ENCODE assay signal across 12 cellular contexts in the genomic region with DNA sequence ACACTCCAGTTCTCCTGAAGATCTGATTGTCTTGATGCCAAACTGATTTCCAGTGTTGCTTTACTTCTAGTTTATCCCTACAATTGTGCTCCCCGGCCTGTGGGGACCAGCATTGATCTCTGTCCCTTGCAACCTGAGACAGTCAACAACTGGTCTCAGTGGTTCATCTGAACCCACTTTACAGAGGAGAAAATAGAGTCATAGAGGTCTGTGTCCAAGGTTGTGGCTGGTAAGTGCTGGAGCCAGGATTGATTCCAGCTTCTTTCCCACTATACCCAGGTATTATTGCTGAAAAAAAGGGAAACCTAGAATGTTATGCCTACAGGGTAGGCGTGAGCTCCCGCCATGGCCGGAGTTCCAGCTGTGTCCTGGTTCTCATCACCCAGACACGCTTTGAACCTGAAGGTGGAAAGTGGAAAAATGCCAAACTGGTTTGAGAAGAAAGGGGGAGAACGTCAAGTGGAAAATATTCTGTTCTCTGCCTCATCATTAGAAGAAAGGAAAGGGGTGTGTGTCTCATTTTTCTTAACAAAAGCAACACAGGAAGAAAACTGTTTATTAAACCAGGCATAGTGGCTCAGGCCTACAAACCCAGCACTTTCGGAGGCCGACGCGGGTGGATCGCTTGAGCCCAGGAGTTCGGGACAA.
DNase-seq lines count a peak whose midpoint lies in the region; ATAC-seq, FAIRE-seq and TF ChIP-seq lines count a peak whose summit lies in the region.
"Had no signal": no experiment of that assay in that cellular context is flagged by ENCODE, and none has a peak within 500 bp of the region (broad histone marks: within the 10 kb centered on the region; RNA-seq: fewer than 3 reads in every experiment).

No MANE protein-coding gene starts in this region.

- no peaks in the 10 kb centered on the region for H4K20me1 ChIP-seq in astrocyte (ENCODE audit: insufficient read depth, low read length)

- no peak overlapping the region for H3K4me3 Mint-ChIP-seq in astrocyte (ENCODE audit: unreplicated experiment)

- no peaks in the 10 kb centered on the region for H3K36me3 ChIP-seq in astrocyte (ENCODE audit: insufficient read depth, low read length)
- H3K36me3 ChIP-seq in muscle layer of colon (ENCODE audit: insufficient read depth, low read length) = no peaks in the 10 kb centered on the region
- H3K36me3 ChIP-seq in vagina = no peaks in the 10 kb centered on the region
- H3K36me3 ChIP-seq: pancreas had no signal

- ATAC-seq in HG03342 (IDR thresholded peaks at IDR 0.05; ENCODE audit: unreplicated experiment) = no peak
- ATAC-seq: pancreas had no signal

- H3K79me2 ChIP-seq in astrocyte (ENCODE audit: insufficient read depth, low read length) = no peaks in the 10 kb centered on the region

- H3K27ac Mint-ChIP-seq in astrocyte (ENCODE audit: unreplicated experiment) = no peak overlapping the region

- H3K27me3 Mint-ChIP-seq in astrocyte (ENCODE audit: low read depth, unreplicated experiment) = peaks cover 22% of the 10 kb centered on the region

- no peak overlapping the region for H3K27ac ChIP-seq in astrocyte (ENCODE audit: low read depth, low read length)
- H3K27ac ChIP-seq in muscle layer of colon (ENCODE audit: low read depth, low read length) = peak overlapping the region; percentile 39
- H3K27ac ChIP-seq in vagina = peak overlapping the region; percentile 27
- H3K27ac ChIP-seq: body of pancreas, pancreas had no signal

- no peaks in the 10 kb centered on the region for H3K9me3 Mint-ChIP-seq in astrocyte (ENCODE audit: unreplicated experiment)

- no peaks in the 10 kb centered on the region for H3K4me1 Mint-ChIP-seq in astrocyte (ENCODE audit: low read depth, unreplicated experiment)

- FAIRE-seq in astrocyte (lab: Jason Lieb, UNC) = no peak
- FAIRE-seq: pancreas had no signal

- intact Hi-C loops in vagina (cut with DNase I) = no loop called here

- H3K4me2 ChIP-seq in astrocyte (ENCODE audit: low read length) = no peak overlapping the region

- TF ChIP-seq CTCF in astrocyte (IDR thresholded peaks at IDR 0.05; ENCODE audit: insufficient read depth, low read depth, low read length) (no peak), vagina (IDR thresholded peaks at IDR 0.05) (no peak)

- no peaks in the 10 kb centered on the region for H3K36me3 Mint-ChIP-seq in astrocyte (ENCODE audit: low read depth, unreplicated experiment)

- peak in 5 of 6 experiments; percentile 11 to 47 (median 31) for DNase-seq in stimulated activated naive CD4-positive, alpha-beta T cell (lab: John Stamatoyannopoulos, UW)
- no peak for DNase-seq in stimulated activated naive CD4-positive, alpha-beta T cell treated with Interleukin-2 at 50 U/mL for 16 hours (lab: John Stamatoyannopoulos, UW)
- DNase-seq in astrocyte (ENCODE audit: low read depth) (no peak), vagina (ENCODE audit: extremely low spot score in 2 of 2) (no peak), HK-2 (ENCODE audit: unreplicated experiment) (no peak)
- no peak for DNase-seq in stimulated activated CD4-positive, alpha-beta T cell treated with anti-CD3 and anti-CD28 coated beads, Interleukin-12 subunit alpha, Interleukin-12 subunit beta, amount 100 ng/mL, for 4 hours
- DNase-seq: NCI-H187 treated with DMSO at 0.1 percent for 48 hours, NCI-H82, pancreas had no signal

- H2AFZ ChIP-seq in astrocyte (ENCODE audit: low read depth, low read length) = peak overlapping the region; percentile 11

- H3K9ac ChIP-seq in astrocyte (ENCODE audit: low read length) (no peak overlapping the region), muscle layer of colon (ENCODE audit: low read length) (peak overlapping the region; percentile 51)

- no peak for TF ChIP-seq POLR2A in vagina (IDR thresholded peaks at IDR 0.05)

- H3K9me3 ChIP-seq in astrocyte (ENCODE audit: insufficient read depth, low read depth, low read length) = peaks cover 2% of the 10 kb centered on the region
- no peaks in the 10 kb centered on the region for H3K9me3 ChIP-seq in muscle layer of colon (ENCODE audit: low read length)
- no peaks in the 10 kb centered on the region for H3K9me3 ChIP-seq in vagina
- H3K9me3 ChIP-seq: body of pancreas, pancreas had no signal

- H3K4me1 ChIP-seq in astrocyte (ENCODE audit: insufficient read depth, low read length) = no peaks in the 10 kb centered on the region
- peaks cover 22% of the 10 kb centered on the region for H3K4me1 ChIP-seq in muscle layer of colon (ENCODE audit: insufficient read depth, low read length)
- no peaks in the 10 kb centered on the region for H3K4me1 ChIP-seq in vagina
- H3K4me1 ChIP-seq: body of pancreas, pancreas had no signal

- H3K4me3 ChIP-seq in astrocyte (ENCODE audit: insufficient read depth, low read depth, low read length) (no peak overlapping the region), muscle layer of colon (ENCODE audit: low read depth in 1 of 2, low read length in 2 of 2) (no peak overlapping the region), vagina (no peak overlapping the region)
- H3K4me3 ChIP-seq: body of pancreas, pancreas had no signal

- H3K27me3 ChIP-seq in astrocyte (ENCODE audit: insufficient read depth, low read length) (no peaks in the 10 kb centered on the region), muscle layer of colon (ENCODE audit: control insufficient read depth in 1 of 2, insufficient read depth in 2 of 2, low read length in 2 of 2) (no peaks in the 10 kb centered on the region), vagina (no peaks in the 10 kb centered on the region)
- H3K27me3 ChIP-seq: body of pancreas, pancreas had no signal

Comparison
In these comparisons a context has a peak if more than half of its experiments do, and no peak if none do; other contexts are left out.
1. DNase-seq: peak in stimulated activated naive CD4-positive, alpha-beta T cell (5 of 6); none in stimulated activated naive CD4-positive, alpha-beta T cell treated with Interleukin-2 at 50 U/mL for 16 hours (single experiment), astrocyte (single experiment), vagina (0 of 2), HK-2 (single experiment) and stimulated activated CD4-positive, alpha-beta T cell treated with anti-CD3 and anti-CD28 coated beads, Interleukin-12 subunit alpha, Interleukin-12 subunit beta, amount 100 ng/mL, for 4 hours (single experiment).